ENCODE assay signal across 13 cellular contexts in genomic region chr13:51148223-51148951, GRCh38. TPM values are rescaled to one million over a fixed set of nuclear protein-coding genes. Genes with fewer than 3 reads are reported as not detected.
DNase-seq lines count a peak whose midpoint lies in the region; ATAC-seq and TF ChIP-seq lines count a peak whose summit lies in the region.
"Had no signal": no experiment of that assay in that cellular context is flagged by ENCODE, and none has a peak within 500 bp of the region (broad histone marks: within the 10 kb centered on the region; RNA-seq: fewer than 3 reads in every experiment).

No MANE protein-coding gene starts in this region.

- no peaks in the 10 kb centered on the region for H3K9me3 Mint-ChIP-seq in CD4-positive, alpha-beta T cell

- POLR2A ChIA-PET in CD4-positive, alpha-beta T cell (lab: Charles Lee) = no interaction called here

- peak overlapping the region; percentile 47 for H3K27ac Mint-ChIP-seq in CD4-positive, alpha-beta T cell

- H3K4me1 Mint-ChIP-seq in CD4-positive, alpha-beta T cell (ENCODE audit: low read depth) = no peaks in the 10 kb centered on the region

- TF ChIP-seq RAD21 in Ishikawa (IDR thresholded peaks at IDR 0.05; ENCODE audit: low read depth) = no peak

- no peak overlapping the region for H3K27ac ChIP-seq in CD4-positive, alpha-beta T cell (ENCODE audit: low read depth, low read length)
- peak overlapping the region; percentile 64 for H3K27ac ChIP-seq in caudate nucleus (ENCODE audit: low read depth, low read length)
- H3K27ac ChIP-seq in right lobe of liver = no peak overlapping the region
- H3K27ac ChIP-seq: BLaER1 treated with 17β-estradiol and CSF1 and Interleukin-3, amounts not matched to agents 10 nM and 100 nM had no signal

- CTCF ChIA-PET in CD4-positive, alpha-beta T cell (lab: Charles Lee) = no interaction called here

- no peak for TF ChIP-seq CTCF in CD4-positive, alpha-beta T cell (IDR thresholded peaks at IDR 0.05)
- no peak for TF ChIP-seq CTCF in right lobe of liver (IDR thresholded peaks at IDR 0.05)

- ATAC-seq in CD4-positive, alpha-beta T cell (ENCODE audit: poor library complexity) = peak; percentile 86
- peak; percentile 5 to 36 (median 26) for ATAC-seq in right lobe of liver
- ATAC-seq in HG03442 (IDR thresholded peaks at IDR 0.05; ENCODE audit: unreplicated experiment) = no peak

- H3K27me3 Mint-ChIP-seq in CD4-positive, alpha-beta T cell = peaks cover 15% of the 10 kb centered on the region

- H3K4me3 ChIP-seq in right lobe of liver = no peak overlapping the region
- H3K4me3 ChIP-seq: BLaER1 treated with 17β-estradiol and CSF1 and Interleukin-3, amounts not matched to agents 10 nM and 100 nM had no signal

- peaks cover 7% of the 10 kb centered on the region for H3K27me3 ChIP-seq in CD4-positive, alpha-beta T cell (ENCODE audit: control insufficient read depth, insufficient read depth, low read length)
- H3K27me3 ChIP-seq in right lobe of liver = no peaks in the 10 kb centered on the region
- H3K27me3 ChIP-seq: BLaER1 treated with 17β-estradiol and CSF1 and Interleukin-3, amounts not matched to agents 10 nM and 100 nM had no signal

- H3K36me3 Mint-ChIP-seq in CD4-positive, alpha-beta T cell (ENCODE audit: low read depth) = no peaks in the 10 kb centered on the region

- no peak overlapping the region for H3K4me3 Mint-ChIP-seq in CD4-positive, alpha-beta T cell

- H3K36me3 ChIP-seq in right lobe of liver = no peaks in the 10 kb centered on the region
- H3K36me3 ChIP-seq: BLaER1 treated with 17β-estradiol and CSF1 and Interleukin-3, amounts not matched to agents 10 nM and 100 nM had no signal

- TF ChIP-seq EP300 in Ishikawa (IDR thresholded peaks at IDR 0.05; ENCODE audit: borderline replicate concordance) = peak; percentile 76; the same call in 1 of the 2 replicates

- no peak for TF ChIP-seq POLR2A in right lobe of liver (IDR thresholded peaks at IDR 0.05)

- H3K9me3 ChIP-seq in CD4-positive, alpha-beta T cell (ENCODE audit: control insufficient read depth, low read length) = peaks cover 9% of the 10 kb centered on the region
- no peaks in the 10 kb centered on the region for H3K9me3 ChIP-seq in right lobe of liver

- H3K4me1 ChIP-seq in right lobe of liver = peaks cover 0 to 17% (median 4%) of the 10 kb centered on the region in 4 donors
- H3K4me1 ChIP-seq: BLaER1 treated with 17β-estradiol and CSF1 and Interleukin-3, amounts not matched to agents 10 nM and 100 nM had no signal

- DNase-seq in CD4-positive, alpha-beta T cell = peak in 1 of 10 experiments; percentile 7
- DNase-seq in caudate nucleus (lab: John Stamatoyannopoulos, UW) = peak in 28 of 61 donors; percentile 4 to 67 (median 28)
- no peak for DNase-seq in right lobe of liver
- no peak for DNase-seq in mucosa of gallbladder (ENCODE audit: low spot score)
- no peak for DNase-seq in stimulated activated CD4-positive, alpha-beta T cell treated with anti-CD3 and anti-CD28 coated beads, Interleukin-4, amount 100 ng/mL, for 4 hours
- DNase-seq in GM03348 (ENCODE audit: low spot score) = no peak
- DNase-seq: cerebellar nuclear complex, MM.1S had no signal

- 75% methylated on average over 12 of the region's 18 CpGs for whole genome bisulfite sequencing in right lobe of liver (ENCODE audit: insufficient coverage, low coverage, low lambda C conversion rate, missing lambda C conversion rate)

- intact Hi-C loops in CD4-positive, alpha-beta T cell (cut with DNase I, micrococcal nuclease) = no loop called here
- intact Hi-C loops in right lobe of liver (cut with DNase I) = loop anchor here in 1 of 2 donors (5.0 kb wide), 1 partner anchor 139 kb away; no protein-coding TSS in a partner anchor

TF ChIP-seq in Ishikawa, 13 proteins besides CTCF, POLR2A, EP300 and RAD21:
- TF ChIP-seq YY1 (IDR thresholded peaks at IDR 0.05; ENCODE audit: low read depth) (peak; percentile 34; the same call in 1 of the 2 replicates), CEBPB (IDR thresholded peaks at IDR 0.05) (no peak), CREB1 (IDR thresholded peaks at IDR 0.05; ENCODE audit: low read depth) (0 out of 2 replicates have a peak, but pooled peaks have one; percentile 42), TEAD4 (IDR thresholded peaks at IDR 0.05) (peak; percentile 68), NFIC (IDR thresholded peaks at IDR 0.05) (peak; percentile 57), TCF12 (IDR thresholded peaks at IDR 0.05; ENCODE audit: low read depth) (peak; percentile 90), EGR1 (IDR thresholded peaks at IDR 0.05) (0 out of 2 replicates have a peak, but pooled peaks have one; percentile 35), TAF1 (IDR thresholded peaks at IDR 0.05; ENCODE audit: low read depth) (no peak), REST (IDR thresholded peaks at IDR 0.05; ENCODE audit: low read depth) (no peak), USF1 (IDR thresholded peaks at IDR 0.05) (no peak), ZBTB7A (IDR thresholded peaks at IDR 0.05; ENCODE audit: low read depth) (0 out of 2 replicates have a peak, but pooled peaks have one; percentile 83), MAX (IDR thresholded peaks at IDR 0.05) (peak; percentile 63), FOXM1 (IDR thresholded peaks at IDR 0.05; ENCODE audit: borderline replicate concordance, low read depth) (peak; percentile 72)

RNA-seq across cellular contexts. Expression of gene C13orf42, which starts 37.3 kb away (rescaled TPM):
- not detected for total RNA-seq in CD4-positive, alpha-beta T cell
- total RNA-seq in right lobe of liver (not detected), mucosa of gallbladder (not detected)
- total RNA-seq: fibroblast of villous mesenchyme, PC-3 had no signal
